8 cellular contexts compared by ENCODE assay signal in genomic region chr7:95718556-95719410, GRCh38. TPM values are rescaled to one million over a fixed set of nuclear protein-coding genes. Genes with fewer than 3 reads are reported as not detected.
DNase-seq lines count a peak whose midpoint lies in the region; ATAC-seq and TF ChIP-seq lines count a peak whose summit lies in the region.

No MANE protein-coding gene starts in this region.

- TF ChIP-seq EP300 in ovary (IDR thresholded peaks at IDR 0.05) = no peak

- no peaks in the 10 kb centered on the region for H3K4me1 ChIP-seq in DOHH2 (ENCODE audit: control insufficient read depth, low read length)
- H3K4me1 ChIP-seq in adipocyte (ENCODE audit: control insufficient read depth, insufficient read depth, low read length) = no peaks in the 10 kb centered on the region
- no peaks in the 10 kb centered on the region for H3K4me1 ChIP-seq in ovary (ENCODE audit: insufficient read depth)

- DNase-seq in LNCaP clone FGC (ENCODE audit: low read depth) (peak; percentile 15), adipocyte (ENCODE audit: low read depth) (peak; percentile 65), midbrain (lab: John Stamatoyannopoulos, UW) (peak; percentile 21), ovary (no peak), iPS-NIHi7 (ENCODE audit: extremely low spot score) (no peak), HuH-7.5 (ENCODE audit: low spot score) (no peak)

- no peak for ATAC-seq in HG02938 (IDR thresholded peaks at IDR 0.05; ENCODE audit: unreplicated experiment)

- H3K9ac ChIP-seq in adipocyte (ENCODE audit: low read length) = no peak overlapping the region

- H3K4me3 ChIP-seq in DOHH2 (ENCODE audit: low read length) (no peak overlapping the region), LNCaP clone FGC (ENCODE audit: low read depth, low read length) (no peak overlapping the region), adipocyte (ENCODE audit: low read length) (no peak overlapping the region), ovary (no peak overlapping the region)

- H3K36me3 ChIP-seq in DOHH2 (ENCODE audit: control insufficient read depth, low read length) (no peaks in the 10 kb centered on the region), adipocyte (ENCODE audit: control insufficient read depth, insufficient read depth, low read length, severe bottlenecking) (no peaks in the 10 kb centered on the region), ovary (no peaks in the 10 kb centered on the region)

- H3K79me2 ChIP-seq in DOHH2 (ENCODE audit: control insufficient read depth, low read length) = no peaks in the 10 kb centered on the region

- H4K20me1 ChIP-seq in DOHH2 (ENCODE audit: control insufficient read depth, insufficient read depth, low read depth, low read length) = no peaks in the 10 kb centered on the region

- no peak overlapping the region for H3K4me2 ChIP-seq in DOHH2 (ENCODE audit: low read length)

- intact Hi-C loops in ovary (cut with DNase I) = no loop called here

- WGBS in ovary, 3 donors = 51 to 57% (median 54%) methylated on average over 6 of the region's 6 CpGs

- 0 out of 2 replicates have a peak, but pooled peaks cover 2% of the 10 kb centered on the region for H3K27me3 ChIP-seq in DOHH2 (ENCODE audit: control insufficient read depth, low read length)
- H3K27me3 ChIP-seq in adipocyte (replicated peaks; ENCODE audit: control insufficient read depth, insufficient read depth, low read length) = peaks cover 9% of the 10 kb centered on the region
- H3K27me3 ChIP-seq in ovary = no peaks in the 10 kb centered on the region

- no peak for TF ChIP-seq POLR2A in ovary (IDR thresholded peaks at IDR 0.05)

- TF ChIP-seq CTCF in DOHH2 (IDR thresholded peaks at IDR 0.05; ENCODE audit: low read depth, low read length, poor library complexity, severe bottlenecking) (peak; percentile 37), LNCaP clone FGC (IDR thresholded peaks at IDR 0.05; ENCODE audit: control insufficient read depth, extremely low read depth, insufficient read depth) (peak; percentile 62), ovary (IDR thresholded peaks at IDR 0.05) (no peak)

- H3F3A ChIP-seq in DOHH2 (ENCODE audit: control insufficient read depth, insufficient read depth) = no peaks in the 10 kb centered on the region

- no peaks in the 10 kb centered on the region for H3K9me2 ChIP-seq in DOHH2 (replicated peaks; ENCODE audit: control insufficient read depth, low read length)

- H3K27ac ChIP-seq in DOHH2 (ENCODE audit: low read depth, low read length) (no peak overlapping the region), ovary (no peak overlapping the region)

- no peaks in the 10 kb centered on the region for H3K9me3 ChIP-seq in DOHH2 (ENCODE audit: control insufficient read depth, insufficient read depth, low read length)
- no peaks in the 10 kb centered on the region for H3K9me3 ChIP-seq in adipocyte (ENCODE audit: control insufficient read depth, low read length)
- H3K9me3 ChIP-seq in ovary = no peaks in the 10 kb centered on the region

RNA-seq across cellular contexts. Expression of gene DYNC1I1, which starts 53.6 kb away (rescaled TPM):
- total RNA-seq in ovary = 10 to 100 TPM in 3 of 7 donors, 1 to 10 TPM in 4; 4.5 to 19.3 (median 8.4) TPM
- polyA plus RNA-seq in ovary = 1 to 10 TPM; 4.2 to 6.9 TPM

Comparison
In these comparisons a context has a peak if more than half of its experiments do, and no peak if none do; other contexts are left out.
1. CTCF ChIP-seq: peak in DOHH2 (single experiment) and LNCaP clone FGC (single experiment); none in ovary (0 of 3).
2. DNase-seq: peak in LNCaP clone FGC (single experiment), adipocyte (single experiment) and midbrain (single experiment); none in ovary (0 of 5), iPS-NIHi7 (single experiment) and HuH-7.5 (single experiment).